8 cellular contexts compared by ENCODE assay signal in genomic region chr1:2204384-2205190, GRCh38. TPM values are rescaled to one million over a fixed set of nuclear protein-coding genes. Genes with fewer than 3 reads are reported as not detected.
DNase-seq lines count a peak whose midpoint lies in the region; ATAC-seq, FAIRE-seq and TF ChIP-seq lines count a peak whose summit lies in the region.

No MANE protein-coding gene starts in this region.

- ATAC-seq in left lobe of liver = peak; percentile 47
- peak; percentile 39 for ATAC-seq in stimulated activated naive CD8-positive, alpha-beta T cell treated with anti-CD3 and anti-CD28 coated beads, Interleukin-15, amount 100 ng/mL, for 72 hours

- 0 out of 2 replicates have a peak, but pooled peaks have one; percentile 27 for TF ChIP-seq POLR2A in H54 (IDR thresholded peaks at IDR 0.05; ENCODE audit: low read depth, low read length)

- H4K20me1 ChIP-seq in PC-9 (ENCODE audit: insufficient read depth) = no peaks in the 10 kb centered on the region

- no peaks in the 10 kb centered on the region for H3K9me3 Mint-ChIP-seq in stimulated activated naive CD8-positive, alpha-beta T cell treated with anti-CD3 and anti-CD28 coated beads, Interleukin-15, amount 100 ng/mL, for 72 hours

- H3K9ac ChIP-seq in colonic mucosa (ENCODE audit: low read depth in 2 of 2, low read length in 2 of 2) = peak overlapping the region; percentile 54 to 81

- H3K27ac ChIP-seq in PC-9 (no peak overlapping the region), colonic mucosa (peak overlapping the region; percentile 60)

- no peaks in the 10 kb centered on the region for H3K36me3 ChIP-seq in PC-9 (ENCODE audit: low read depth)
- no peaks in the 10 kb centered on the region for H3K36me3 ChIP-seq in colonic mucosa

- FAIRE-seq in H54 (lab: Jason Lieb, UNC) = no peak

- DNase-seq in DMS53 (lab: John Stamatoyannopoulos, UW) = peak; percentile 53
- peak; percentile 44 for DNase-seq in H54 (ENCODE audit: insufficient read length, low spot score)
- peak in 1 of 2 experiments; percentile 65 for DNase-seq in PC-9
- peak; percentile 85 for DNase-seq in colonic mucosa
- DNase-seq in left lobe of liver (ENCODE audit: low spot score) = peak; percentile 83
- DNase-seq in stimulated activated naive CD8-positive, alpha-beta T cell treated with anti-CD3 and anti-CD28 coated beads, Interleukin-15, amount 100 ng/mL, for 72 hours = peak in 1 of 2 donors; percentile 60
- no peak for DNase-seq in NCI-H2029 treated with DMSO at 0.1 percent for 48 hours (lab: John Stamatoyannopoulos, UW)
- no peak for DNase-seq in RPMI8226

- peaks cover 28% of the 10 kb centered on the region for H3F3A ChIP-seq in PC-9 (ENCODE audit: insufficient read depth, low read depth)

- H3K4me3 ChIP-seq in PC-9 = peak overlapping the region; percentile 47; the same call in 1 of the 2 replicates
- H3K4me3 ChIP-seq in colonic mucosa = peak overlapping the region; percentile 35

- POLR2A ChIA-PET in PC-9 (lab: Charles Lee; ENCODE audit: unreplicated experiment) = interaction anchor here (0.6 to 1.1 kb wide), 3 partner anchors 19 to 187 kb away, joined by 4 to 9 read pairs (median 5); partner anchors contain the start of genes MORN1, RER1 and SKI

- no peak overlapping the region for H3K27ac Mint-ChIP-seq in stimulated activated naive CD8-positive, alpha-beta T cell treated with anti-CD3 and anti-CD28 coated beads, Interleukin-15, amount 100 ng/mL, for 72 hours

- no peaks in the 10 kb centered on the region for H3K9me3 ChIP-seq in PC-9 (ENCODE audit: insufficient read depth, low read depth)
- H3K9me3 ChIP-seq in colonic mucosa = no peaks in the 10 kb centered on the region

- peak overlapping the region; percentile 88 for H3K4me2 ChIP-seq in PC-9

- H3K4me1 ChIP-seq in PC-9 (replicated peaks; ENCODE audit: insufficient read depth) = peaks cover 39% of the 10 kb centered on the region
- peaks cover 5% of the 10 kb centered on the region for H3K4me1 ChIP-seq in colonic mucosa

- H3K9me2 ChIP-seq in PC-9 (ENCODE audit: insufficient read depth) = no peaks in the 10 kb centered on the region

- TSS peak; percentile 59 for BruUV-seq in PC-9 (replicated peaks; lab: Mats Ljungman, UMichigan)

- H3K79me2 ChIP-seq in PC-9 (ENCODE audit: low read depth) = no peaks in the 10 kb centered on the region

- H3K27me3 ChIP-seq in PC-9 (ENCODE audit: insufficient read depth, low read depth) (no peaks in the 10 kb centered on the region), colonic mucosa (no peaks in the 10 kb centered on the region)

- intact Hi-C loops in PC-9 (cut with micrococcal nuclease; ENCODE audit: unreplicated experiment) (loop anchor here (2.0 kb wide), 1 partner anchor 382 kb away; the partner anchor contains the start of gene PRXL2B), colonic mucosa (cut with DNase I) (no loop called here)

- no peaks in the 10 kb centered on the region for H3K27me3 Mint-ChIP-seq in stimulated activated naive CD8-positive, alpha-beta T cell treated with anti-CD3 and anti-CD28 coated beads, Interleukin-15, amount 100 ng/mL, for 72 hours

- H2AFZ ChIP-seq in PC-9 = no peak overlapping the region; the same call in 1 of the 2 replicates

- H3K4me1 Mint-ChIP-seq in stimulated activated naive CD8-positive, alpha-beta T cell treated with anti-CD3 and anti-CD28 coated beads, Interleukin-15, amount 100 ng/mL, for 72 hours = peaks cover 21% of the 10 kb centered on the region

- H3K4me3 Mint-ChIP-seq in stimulated activated naive CD8-positive, alpha-beta T cell treated with anti-CD3 and anti-CD28 coated beads, Interleukin-15, amount 100 ng/mL, for 72 hours = peak overlapping the region in 1 of 2 donors; percentile 69

- CTCF ChIA-PET in PC-9 (lab: Charles Lee) = interaction anchor here (0.9 kb wide), 1 partner anchor 9 kb away, joined by 4 read pairs; the partner anchor contains the start of gene FAAP20

- TF ChIP-seq CTCF in PC-9 (conservative IDR thresholded peaks at IDR 0.05) (no peak), colonic mucosa (IDR thresholded peaks at IDR 0.05) (no peak)

RNA-seq across cellular contexts. Expression of gene FAAP20, which starts 10.0 kb away (rescaled TPM):
- total RNA-seq in PC-9 (2021) (72.1 and 97.1 TPM in 2 replicates), colonic mucosa (10 to 100 TPM; 29.9 to 53.7 TPM), left lobe of liver (24.8 TPM)

RNA-seq across cellular contexts. Expression of gene SKI, which starts 23.5 kb away (rescaled TPM):
- total RNA-seq in PC-9 (2021) = 36.2 and 39.1 TPM in 2 replicates
- 10 to 100 TPM; 31.0 to 36.1 TPM for total RNA-seq in colonic mucosa
- total RNA-seq in left lobe of liver = 38.8 TPM

Comparison
In these comparisons a context has a peak if more than half of its experiments do, and no peak if none do; other contexts are left out.
1. DNase-seq: peak in DMS53 (single experiment), H54 (single experiment), colonic mucosa (single experiment) and left lobe of liver (single experiment); none in NCI-H2029 treated with DMSO at 0.1 percent for 48 hours (single experiment) and RPMI8226 (single experiment).